13 cellular contexts compared by ENCODE assay signal in the genomic region with DNA sequence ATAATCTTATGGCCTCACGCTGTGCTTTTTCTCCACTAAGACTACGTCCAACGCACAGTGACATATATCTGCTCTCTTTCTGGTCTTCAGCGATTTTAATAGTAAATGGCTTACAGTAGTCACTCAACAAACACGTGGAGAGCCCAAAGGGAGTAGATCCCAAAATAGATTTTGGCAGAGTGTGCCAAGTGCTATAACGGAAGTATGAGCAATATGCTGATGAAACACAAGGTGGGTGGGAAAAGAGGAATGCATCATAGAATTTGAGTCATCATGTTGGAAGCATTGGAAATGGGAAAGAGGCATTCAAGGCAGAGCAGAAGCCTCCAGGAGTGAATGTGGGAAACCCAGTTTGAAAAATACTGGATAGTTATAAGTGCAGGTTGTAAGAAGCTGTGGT.
A peak's percentile ranks its signal among the peaks of the same experiment; 100 is the strongest.
DNase-seq lines count a peak whose midpoint lies in the region; ATAC-seq and TF ChIP-seq lines count a peak whose summit lies in the region.
"Had no signal": no experiment of that assay in that cellular context is flagged by ENCODE, and none has a peak within 500 bp of the region (broad histone marks: within the 10 kb centered on the region; RNA-seq: fewer than 3 reads in every experiment).

No MANE protein-coding gene starts in this region.

- peak overlapping the region; percentile 48 for H3K27ac ChIP-seq in RWPE2 (ENCODE audit: poor library complexity, severe bottlenecking)
- H3K27ac ChIP-seq in epithelial cell of prostate: peak overlapping the region; percentile 42
- H3K27ac ChIP-seq: parathyroid adenoma, uterus had no signal

- no peaks in the 10 kb centered on the region for H3K27me3 Mint-ChIP-seq in osteocyte (ENCODE audit: unreplicated experiment)

- peak; percentile 81 for ATAC-seq in RWPE2 (ENCODE audit: low read depth)
- no peak for ATAC-seq in GM18909 (IDR thresholded peaks at IDR 0.05; ENCODE audit: poor library complexity, unreplicated experiment)

- no peak for TF ChIP-seq CTCF in RWPE2 (IDR thresholded peaks at IDR 0.05; ENCODE audit: poor library complexity, severe bottlenecking)
- no peak for TF ChIP-seq CTCF in osteocyte (IDR thresholded peaks at IDR 0.05)

- no peaks in the 10 kb centered on the region for H3K9me3 ChIP-seq in RWPE2 (ENCODE audit: severe bottlenecking)
- H3K9me3 ChIP-seq: uterus had no signal

- no peak overlapping the region for H3K4me3 ChIP-seq in RWPE2 (ENCODE audit: severe bottlenecking)
- H3K4me3 ChIP-seq: uterus had no signal

- H3K36me3 Mint-ChIP-seq in osteocyte (ENCODE audit: unreplicated experiment): no peaks in the 10 kb centered on the region
- H3K36me3 Mint-ChIP-seq: activated naive CD4-positive, alpha-beta T cell treated with anti-CD3 and anti-CD28 coated beads, Interleukin-2, amount 10 ng/mL, durations not matched to agents 7 days and 5 days had no signal

- peaks cover 35% of the 10 kb centered on the region for H3K4me1 ChIP-seq in RWPE2 (ENCODE audit: insufficient read depth, poor library complexity, severe bottlenecking)
- H3K4me1 ChIP-seq: parathyroid adenoma, uterus had no signal

- peaks cover 12% of the 10 kb centered on the region for H3K4me1 Mint-ChIP-seq in osteocyte (ENCODE audit: unreplicated experiment)
- H3K4me1 Mint-ChIP-seq: activated CD4-positive, alpha-beta T cell treated with anti-CD3 and anti-CD28 coated beads, Interleukin-2, amount 10 ng/mL, durations not matched to agents 24 days and 14 days; activated naive CD4-positive, alpha-beta T cell treated with anti-CD3 and anti-CD28 coated beads, Interleukin-2, amount 10 ng/mL, durations not matched to agents 7 days and 5 days had no signal

- H3K9me3 Mint-ChIP-seq in osteocyte (ENCODE audit: unreplicated experiment): no peaks in the 10 kb centered on the region
- H3K9me3 Mint-ChIP-seq: activated CD4-positive, alpha-beta T cell treated with anti-CD3 and anti-CD28 coated beads, Interleukin-2, amount 10 ng/mL, durations not matched to agents 24 days and 14 days; activated naive CD4-positive, alpha-beta T cell treated with anti-CD3 and anti-CD28 coated beads, Interleukin-2, amount 10 ng/mL, durations not matched to agents 7 days and 5 days had no signal

- no peaks in the 10 kb centered on the region for H3K27me3 ChIP-seq in RWPE2 (ENCODE audit: insufficient read depth, poor library complexity, severe bottlenecking)
- H3K27me3 ChIP-seq: uterus had no signal

- H3K36me3 ChIP-seq in RWPE2 (ENCODE audit: low read depth): no peaks in the 10 kb centered on the region
- H3K36me3 ChIP-seq: uterus had no signal

- DNase-seq in GM03348 (ENCODE audit: low spot score) (peak; percentile 85), RWPE2 (ENCODE audit: low spot score) (no peak), epithelial cell of prostate (ENCODE audit: low read depth, low spot score) (peak; percentile 43), osteocyte (ENCODE audit: extremely low spot score, unreplicated experiment) (no peak), NCI-H510A treated with DMSO at 0.1 percent for 48 hours (lab: John Stamatoyannopoulos, UW) (no peak)
- no peak for DNase-seq in activated naive CD4-positive, alpha-beta T cell treated with anti-CD3 and anti-CD28 coated beads, Interleukin-2, amount 50 U/mL, for 16 hours
- no peak for DNase-seq in activated T-cell treated with anti-CD3 and anti-CD28 coated beads, Interleukin-2, amount 50 U/mL, for 1 hour
- DNase-seq: activated CD4-positive, alpha-beta T cell treated with anti-CD3 and anti-CD28 coated beads, Interleukin-2, amount 10 ng/mL, durations not matched to agents 24 days and 14 days; activated naive CD4-positive, alpha-beta T cell treated with anti-CD3 and anti-CD28 coated beads, Interleukin-2, amount 10 ng/mL, durations not matched to agents 7 days and 5 days; SHP77 treated with DMSO at 0.1 percent for 48 hours; uterus had no signal

- H3K27ac Mint-ChIP-seq in osteocyte (ENCODE audit: unreplicated experiment): peak overlapping the region; percentile 42
- H3K27ac Mint-ChIP-seq: activated CD4-positive, alpha-beta T cell treated with anti-CD3 and anti-CD28 coated beads, Interleukin-2, amount 10 ng/mL, durations not matched to agents 24 days and 14 days; activated naive CD4-positive, alpha-beta T cell treated with anti-CD3 and anti-CD28 coated beads, Interleukin-2, amount 10 ng/mL, durations not matched to agents 7 days and 5 days had no signal

- H3K4me3 Mint-ChIP-seq in osteocyte (ENCODE audit: unreplicated experiment): no peak overlapping the region
- H3K4me3 Mint-ChIP-seq: activated CD4-positive, alpha-beta T cell treated with anti-CD3 and anti-CD28 coated beads, Interleukin-2, amount 10 ng/mL, durations not matched to agents 24 days and 14 days; activated naive CD4-positive, alpha-beta T cell treated with anti-CD3 and anti-CD28 coated beads, Interleukin-2, amount 10 ng/mL, durations not matched to agents 7 days and 5 days had no signal

Comparison
In these comparisons a context has a peak if more than half of its experiments do, and no peak if none do; other contexts are left out.
1. DNase-seq: peak in GM03348 (single experiment) and epithelial cell of prostate (single experiment); none in RWPE2 (single experiment), osteocyte (single experiment), activated naive CD4-positive, alpha-beta T cell treated with anti-CD3 and anti-CD28 coated beads, Interleukin-2, amount 50 U/mL, for 16 hours (single experiment), activated T-cell treated with anti-CD3 and anti-CD28 coated beads, Interleukin-2, amount 50 U/mL, for 1 hour (single experiment) and NCI-H510A treated with DMSO at 0.1 percent for 48 hours (single experiment).